Comparison of ENCODE assay signal across 21 cellular contexts in the genomic region with DNA sequence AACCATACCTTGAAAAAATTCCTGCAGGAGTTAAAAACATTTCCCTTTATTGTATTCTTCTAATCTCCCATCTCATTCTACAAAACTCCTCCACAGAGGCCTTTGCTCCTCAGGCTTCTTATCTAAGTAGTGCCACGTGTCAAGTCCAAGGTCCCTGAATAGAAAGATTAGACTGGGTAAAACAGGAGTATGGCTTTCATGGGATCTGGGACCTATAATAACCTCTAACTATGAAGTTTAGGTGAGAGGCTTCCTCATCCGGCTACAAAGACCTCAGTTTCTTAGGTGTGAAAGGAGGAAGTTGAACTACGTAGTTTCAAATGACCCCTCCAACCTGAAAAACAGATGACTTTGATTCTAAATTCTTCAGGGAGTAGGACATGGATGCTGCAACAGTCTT. TPM values are rescaled to one million over a fixed set of nuclear protein-coding genes. Genes with fewer than 3 reads are reported as not detected.
DNase-seq lines count a peak whose midpoint lies in the region; ATAC-seq and TF ChIP-seq lines count a peak whose summit lies in the region.
"Had no signal": no experiment of that assay in that cellular context is flagged by ENCODE, and none has a peak within 500 bp of the region (broad histone marks: within the 10 kb centered on the region; RNA-seq: fewer than 3 reads in every experiment).

No MANE protein-coding gene starts in this region.

- peaks cover 10% of the 10 kb centered on the region for H3K9me3 Mint-ChIP-seq in activated CD4-positive, alpha-beta T cell treated with anti-CD3 and anti-CD28 coated beads, Interleukin-2, amount 10 ng/mL, durations not matched to agents 7 days and 5 days
- H3K9me3 Mint-ChIP-seq in activated naive CD8-positive, alpha-beta T cell treated with anti-CD3 and anti-CD28 coated beads for 36 hours: peaks cover 9% of the 10 kb centered on the region
- H3K9me3 Mint-ChIP-seq in natural killer cell treated with Interleukin-12 subunit alpha and Interleukin-12 subunit beta and Interleukin-15 and Interleukin-18, amount 100 ng/mL, for 72 hours: no peaks in the 10 kb centered on the region

- no peaks in the 10 kb centered on the region for H3K27me3 Mint-ChIP-seq in activated CD4-positive, alpha-beta T cell treated with anti-CD3 and anti-CD28 coated beads, Interleukin-2, amount 10 ng/mL, durations not matched to agents 7 days and 5 days
- no peaks in the 10 kb centered on the region for H3K27me3 Mint-ChIP-seq in activated naive CD8-positive, alpha-beta T cell treated with anti-CD3 and anti-CD28 coated beads for 36 hours
- H3K27me3 Mint-ChIP-seq in natural killer cell treated with Interleukin-12 subunit alpha and Interleukin-12 subunit beta and Interleukin-15 and Interleukin-18, amount 100 ng/mL, for 72 hours: no peaks in the 10 kb centered on the region

- CTCF ChIA-PET in activated CD4-positive, alpha-beta T cell treated with anti-CD3 and anti-CD28 coated beads, Interleukin-2, amount 10 ng/mL, durations not matched to agents 7 days and 5 days (lab: Charles Lee): interaction anchor here (0.9 to 1.5 kb wide), 2 partner anchors 12 to 14 kb away, joined by 4 read pairs; no protein-coding TSS in a partner anchor

- no peak for DNase-seq in activated CD4-positive, alpha-beta T cell treated with anti-CD3 and anti-CD28 coated beads, Interleukin-2, amount 10 ng/mL, durations not matched to agents 7 days and 5 days
- no peak for DNase-seq in activated CD4-positive, alpha-beta T cell treated with anti-CD3 and anti-CD28 coated beads for 48 hours
- DNase-seq in OCI-M1 (lab: John Stamatoyannopoulos, UW): peak; percentile 82
- DNase-seq in activated naive CD8-positive, alpha-beta T cell treated with anti-CD3 and anti-CD28 coated beads for 36 hours: no peak
- DNase-seq in natural killer cell treated with Interleukin-12 subunit alpha and Interleukin-12 subunit beta and Interleukin-15 and Interleukin-18, amount 100 ng/mL, for 72 hours (ENCODE audit: low spot score): no peak
- DNase-seq in NCI-H146 treated with DMSO at 0.1 percent for 48 hours (lab: John Stamatoyannopoulos, UW; ENCODE audit: unreplicated experiment): no peak
- DNase-seq: activated CD4-positive, alpha-beta T cell treated with anti-CD3 and anti-CD28 coated beads, Interleukin-2, amount 50 U/mL, for 4 hours; activated effector memory CD4-positive, alpha-beta T cell treated with anti-CD3 and anti-CD28 coated beads, Interleukin-2, amount 50 U/mL, for 16 hours; DMS79 treated with DMSO at 0.1 percent for 48 hours; IMR-90; left cardiac atrium; NCI-H2081 treated with DMSO at 0.1 percent for 48 hours; NCI-H524 treated with DMSO at 0.1 percent for 48 hours; T1000; uterus had no signal

- peaks cover 82% of the 10 kb centered on the region for H3K4me1 Mint-ChIP-seq in activated CD4-positive, alpha-beta T cell treated with anti-CD3 and anti-CD28 coated beads, Interleukin-2, amount 10 ng/mL, durations not matched to agents 7 days and 5 days
- peaks cover 56% of the 10 kb centered on the region for H3K4me1 Mint-ChIP-seq in activated naive CD8-positive, alpha-beta T cell treated with anti-CD3 and anti-CD28 coated beads for 36 hours
- H3K4me1 Mint-ChIP-seq in natural killer cell treated with Interleukin-12 subunit alpha and Interleukin-12 subunit beta and Interleukin-15 and Interleukin-18, amount 100 ng/mL, for 72 hours (ENCODE audit: low read depth in 2 of 2): peaks cover 63 to 67% of the 10 kb centered on the region in 2 donors

- H3K36me3 Mint-ChIP-seq in activated CD4-positive, alpha-beta T cell treated with anti-CD3 and anti-CD28 coated beads, Interleukin-2, amount 10 ng/mL, durations not matched to agents 7 days and 5 days (ENCODE audit: low read depth): peaks cover 64% of the 10 kb centered on the region
- peaks cover 57% of the 10 kb centered on the region for H3K36me3 Mint-ChIP-seq in activated naive CD8-positive, alpha-beta T cell treated with anti-CD3 and anti-CD28 coated beads for 36 hours
- H3K36me3 Mint-ChIP-seq in natural killer cell treated with Interleukin-12 subunit alpha and Interleukin-12 subunit beta and Interleukin-15 and Interleukin-18, amount 100 ng/mL, for 72 hours: peaks cover 15% of the 10 kb centered on the region

- peak overlapping the region; percentile 8 for H3K4me3 Mint-ChIP-seq in activated CD4-positive, alpha-beta T cell treated with anti-CD3 and anti-CD28 coated beads, Interleukin-2, amount 10 ng/mL, durations not matched to agents 7 days and 5 days
- no peak overlapping the region for H3K4me3 Mint-ChIP-seq in activated naive CD8-positive, alpha-beta T cell treated with anti-CD3 and anti-CD28 coated beads for 36 hours
- peak overlapping the region; percentile 90 for H3K4me3 Mint-ChIP-seq in natural killer cell treated with Interleukin-12 subunit alpha and Interleukin-12 subunit beta and Interleukin-15 and Interleukin-18, amount 100 ng/mL, for 72 hours

- POLR2A ChIA-PET in activated CD4-positive, alpha-beta T cell treated with anti-CD3 and anti-CD28 coated beads, Interleukin-2, amount 10 ng/mL, durations not matched to agents 7 days and 5 days (lab: Charles Lee): no interaction called here

- TF ChIP-seq POLR2A in GM18505 (IDR thresholded peaks at IDR 0.05; ENCODE audit: borderline replicate concordance, extremely low read depth, insufficient read depth, insufficient read length): no peak

- H3K27ac Mint-ChIP-seq in activated CD4-positive, alpha-beta T cell treated with anti-CD3 and anti-CD28 coated beads, Interleukin-2, amount 10 ng/mL, durations not matched to agents 7 days and 5 days: peak overlapping the region; percentile 96
- peak overlapping the region; percentile 97 for H3K27ac Mint-ChIP-seq in activated naive CD8-positive, alpha-beta T cell treated with anti-CD3 and anti-CD28 coated beads for 36 hours
- H3K27ac Mint-ChIP-seq in natural killer cell treated with Interleukin-12 subunit alpha and Interleukin-12 subunit beta and Interleukin-15 and Interleukin-18, amount 100 ng/mL, for 72 hours: peak overlapping the region; percentile 98 to 100

- ATAC-seq in natural killer cell treated with Interleukin-12 subunit alpha and Interleukin-12 subunit beta and Interleukin-15 and Interleukin-18, amount 100 ng/mL, for 72 hours: peak in 1 of 2 donors; percentile 2
- ATAC-seq in GM19023 (IDR thresholded peaks at IDR 0.05; ENCODE audit: unreplicated experiment) (no peak), GM18505 (IDR thresholded peaks at IDR 0.05; ENCODE audit: unreplicated experiment) (no peak)
- ATAC-seq: A549, left cardiac atrium had no signal

RNA-seq across cellular contexts. Expression of gene GPR15, which starts 20.0 kb away (rescaled TPM):
- total RNA-seq in activated CD4-positive, alpha-beta T cell treated with anti-CD3 and anti-CD28 coated beads, Interleukin-2, amount 10 ng/mL, durations not matched to agents 7 days and 5 days: 10 to 100 TPM; 31.0 to 35.0 TPM
- 1 to 10 TPM in 1 of 2 experiments, under 1 TPM in 1; 0.52 to 1.0 TPM for total RNA-seq in activated naive CD8-positive, alpha-beta T cell treated with anti-CD3 and anti-CD28 coated beads for 36 hours
- 10 to 100 TPM in 1 of 2 donors, 1 to 10 TPM in 1; 1.4 to 13.2 TPM for total RNA-seq in natural killer cell treated with Interleukin-12 subunit alpha and Interleukin-12 subunit beta and Interleukin-15 and Interleukin-18, amount 100 ng/mL, for 72 hours
- total RNA-seq: astrocyte, chondrocyte, fibroblast of villous mesenchyme, IMR-90, uterus had no signal

RNA-seq across cellular contexts. Expression of gene CLDND1, which starts 29.1 kb away (rescaled TPM):
- total RNA-seq in activated CD4-positive, alpha-beta T cell treated with anti-CD3 and anti-CD28 coated beads, Interleukin-2, amount 10 ng/mL, durations not matched to agents 7 days and 5 days: 100 to 1,000 TPM; 399 to 432 TPM
- 100 to 1,000 TPM; 196 to 204 TPM for total RNA-seq in activated naive CD8-positive, alpha-beta T cell treated with anti-CD3 and anti-CD28 coated beads for 36 hours
- total RNA-seq in natural killer cell treated with Interleukin-12 subunit alpha and Interleukin-12 subunit beta and Interleukin-15 and Interleukin-18, amount 100 ng/mL, for 72 hours: 100 to 1,000 TPM; 352 to 548 TPM

RNA-seq across cellular contexts. Expression of gene CPOX, which starts 41.7 kb away (rescaled TPM):
- 10 to 100 TPM; 60.4 to 66.3 TPM for total RNA-seq in activated CD4-positive, alpha-beta T cell treated with anti-CD3 and anti-CD28 coated beads, Interleukin-2, amount 10 ng/mL, durations not matched to agents 7 days and 5 days
- total RNA-seq in activated naive CD8-positive, alpha-beta T cell treated with anti-CD3 and anti-CD28 coated beads for 36 hours: 10 to 100 TPM; 48.6 to 54.7 TPM
- 10 to 100 TPM; 35.7 to 84.3 TPM for total RNA-seq in natural killer cell treated with Interleukin-12 subunit alpha and Interleukin-12 subunit beta and Interleukin-15 and Interleukin-18, amount 100 ng/mL, for 72 hours

RNA-seq across cellular contexts. Expression of gene OR5K2, which starts 54.3 kb away (rescaled TPM):
- not detected for total RNA-seq in activated CD4-positive, alpha-beta T cell treated with anti-CD3 and anti-CD28 coated beads, Interleukin-2, amount 10 ng/mL, durations not matched to agents 7 days and 5 days
- not detected for total RNA-seq in activated naive CD8-positive, alpha-beta T cell treated with anti-CD3 and anti-CD28 coated beads for 36 hours
- not detected for total RNA-seq in natural killer cell treated with Interleukin-12 subunit alpha and Interleukin-12 subunit beta and Interleukin-15 and Interleukin-18, amount 100 ng/mL, for 72 hours
- total RNA-seq: astrocyte, chondrocyte, fibroblast of villous mesenchyme, IMR-90, left cardiac atrium, uterus had no signal
